Comparison of ENCODE assay signal across 8 cellular contexts in the genomic region with DNA sequence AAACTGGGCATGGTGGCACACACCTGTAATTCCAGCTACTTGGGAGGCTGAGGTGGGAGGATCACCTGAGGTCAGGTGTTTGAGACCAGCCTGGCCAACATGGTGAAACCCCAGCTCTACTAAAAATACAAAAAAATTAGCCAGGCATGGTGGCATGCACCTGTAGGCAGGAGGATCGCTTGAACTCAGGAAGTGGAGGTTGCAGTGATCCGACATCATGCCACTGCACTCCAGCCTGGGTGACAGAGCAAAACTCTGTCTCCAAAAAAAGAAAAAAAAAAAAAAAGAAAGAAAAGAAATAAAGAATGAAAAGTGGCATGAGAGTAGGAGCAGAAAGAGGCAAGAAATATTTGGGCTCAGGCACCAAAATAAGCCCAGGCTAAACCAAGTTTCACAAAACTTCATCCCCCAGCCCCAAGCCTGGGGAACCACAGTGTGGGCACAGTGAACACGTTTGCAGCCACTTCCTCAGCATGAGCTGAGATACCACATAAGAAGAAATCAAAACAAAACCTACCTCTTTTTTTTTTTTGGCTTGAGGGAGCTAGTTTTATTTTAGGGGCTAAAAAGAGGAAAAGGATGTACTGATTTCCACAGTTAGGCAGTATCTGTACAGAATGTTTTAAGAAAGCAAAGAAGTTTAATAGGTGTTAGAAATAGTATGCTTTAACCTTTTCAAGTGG. TPM values are rescaled to one million over a fixed set of nuclear protein-coding genes. Genes with fewer than 3 reads are reported as not detected.
DNase-seq lines count a peak whose midpoint lies in the region; ATAC-seq and TF ChIP-seq lines count a peak whose summit lies in the region.
"Not testable (repeated sequence)": the region's sequence is repeated elsewhere in the genome, so short reads cannot be mapped to it uniquely, and the experiment has no call there.

No MANE protein-coding gene starts in this region.

- intact Hi-C loops in dendritic cell treated with granulocyte-macrophage colony-stimulating factor and Interleukin-4, amounts not matched to agents 40 ng/mL and 50 ng/mL, for 4 days (cut with micrococcal nuclease); gastrocnemius medialis (cut with DNase I; ENCODE audit: low total_unique reads): not testable (repeated sequence)

- not testable (repeated sequence) for H3K4me3 Mint-ChIP-seq in dendritic cell treated with granulocyte-macrophage colony-stimulating factor and Interleukin-4, amounts not matched to agents 40 ng/mL and 50 ng/mL, for 4 days

- not testable (repeated sequence) for H3K9me3 ChIP-seq in gastrocnemius medialis; thymus (ENCODE audit: control insufficient read depth)

- ATAC-seq in GM18519 (IDR thresholded peaks at IDR 0.05; ENCODE audit: low FRiP score, unreplicated experiment) = peak; percentile 42
- peak; percentile 46 for ATAC-seq in GM21576 (IDR thresholded peaks at IDR 0.05; ENCODE audit: unreplicated experiment)
- ATAC-seq in HG03432 (IDR thresholded peaks at IDR 0.05; ENCODE audit: unreplicated experiment) = peak; percentile 65
- ATAC-seq in gastrocnemius medialis = not testable (repeated sequence)

- not testable (repeated sequence) for TF ChIP-seq POLR2A in gastrocnemius medialis (IDR thresholded peaks at IDR 0.05)

- H3K27me3 Mint-ChIP-seq in dendritic cell treated with granulocyte-macrophage colony-stimulating factor and Interleukin-4, amounts not matched to agents 40 ng/mL and 50 ng/mL, for 4 days = not testable (repeated sequence)

- peak overlapping the region; percentile 43 for H3K27ac Mint-ChIP-seq in dendritic cell treated with granulocyte-macrophage colony-stimulating factor and Interleukin-4, amounts not matched to agents 40 ng/mL and 50 ng/mL, for 4 days

- peaks cover 43% of the 10 kb centered on the region for H3K4me1 Mint-ChIP-seq in dendritic cell treated with granulocyte-macrophage colony-stimulating factor and Interleukin-4, amounts not matched to agents 40 ng/mL and 50 ng/mL, for 4 days (ENCODE audit: low read depth)

- H3K36me3 ChIP-seq in gastrocnemius medialis; thymus (ENCODE audit: control insufficient read depth, insufficient read depth): not testable (repeated sequence)

- not testable (repeated sequence) for H3K4me3 ChIP-seq in gastrocnemius medialis; thymus (ENCODE audit: low read length)

- not testable (repeated sequence) for H3K27me3 ChIP-seq in gastrocnemius medialis; thymus (ENCODE audit: control insufficient read depth, insufficient read depth)

- DNase-seq in SKM-1 treated with dmso at 0.1 percent for 144 hours (lab: John Stamatoyannopoulos, UW; ENCODE audit: unreplicated experiment) = peak; percentile 70
- DNase-seq in activated T-cell treated with anti-CD3 and anti-CD28 coated beads for 1 hour (ENCODE audit: low read depth) = peak; percentile 26
- not testable (repeated sequence) for DNase-seq in gastrocnemius medialis

- peak overlapping the region; percentile 46 to 77 (median 72) for H3K27ac ChIP-seq in gastrocnemius medialis
- peak overlapping the region; percentile 48 for H3K27ac ChIP-seq in thymus (ENCODE audit: low read depth)

- in situ Hi-C loops in gastrocnemius medialis (cut with MboI; ENCODE audit: low sequenced_read_pairs in 4 of 4) = loop anchor here in 2 of 4 donors (10.0 to 25.0 kb wide), 3 partner anchors 465 to 843 kb away; no protein-coding TSS in a partner anchor

- H3K9me3 Mint-ChIP-seq in dendritic cell treated with granulocyte-macrophage colony-stimulating factor and Interleukin-4, amounts not matched to agents 40 ng/mL and 50 ng/mL, for 4 days = not testable (repeated sequence)

- 4% methylated on average over 3 of the region's 3 CpGs for WGBS in thymus

- not testable (repeated sequence) for TF ChIP-seq CTCF in gastrocnemius medialis (IDR thresholded peaks at IDR 0.05 in 4 of 5, conservative IDR thresholded peaks at IDR 0.05 in 1 of 5)

- H3K36me3 Mint-ChIP-seq in dendritic cell treated with granulocyte-macrophage colony-stimulating factor and Interleukin-4, amounts not matched to agents 40 ng/mL and 50 ng/mL, for 4 days (ENCODE audit: low read depth) = not testable (repeated sequence)

- H3K4me1 ChIP-seq in gastrocnemius medialis (peaks cover 17 to 18% of the 10 kb centered on the region in 2 donors), thymus (ENCODE audit: control insufficient read depth, insufficient read depth, low read length) (peaks cover 12% of the 10 kb centered on the region)

RNA-seq across cellular contexts. Expression of a gene that starts 46.8 kb away (rescaled TPM):
- total RNA-seq in gastrocnemius medialis = 1,000 to 10,000 TPM; 1,042 to 2,721 (median 1,859) TPM
- polyA plus RNA-seq in thymus = 119 TPM
